Comparison of ENCODE assay signal across 19 cellular contexts in the genomic region with DNA sequence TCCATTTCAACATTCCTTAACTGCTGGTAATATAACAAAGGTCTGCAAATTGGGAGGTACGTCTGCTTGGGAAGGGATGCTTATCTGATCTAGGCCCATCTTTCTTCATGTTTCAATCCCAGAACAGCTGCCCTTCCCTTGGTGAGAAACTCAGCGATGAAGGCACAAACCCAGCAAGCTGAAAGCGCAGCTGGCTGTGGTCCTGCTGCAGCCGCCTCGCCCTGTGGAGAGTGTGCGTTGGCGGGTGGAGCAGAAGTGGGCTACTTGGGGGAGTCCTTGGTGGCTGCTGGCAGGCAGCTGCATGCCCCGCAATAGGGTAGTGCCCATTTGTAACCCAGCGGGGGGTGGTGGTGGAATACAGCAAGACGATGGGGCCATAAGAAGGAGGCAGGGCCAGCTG.
A peak's percentile ranks its signal among the peaks of the same experiment; 100 is the strongest.
DNase-seq lines count a peak whose midpoint lies in the region; ATAC-seq and TF ChIP-seq lines count a peak whose summit lies in the region.
"Had no signal": no experiment of that assay in that cellular context is flagged by ENCODE, and none has a peak within 500 bp of the region (broad histone marks: within the 10 kb centered on the region; RNA-seq: fewer than 3 reads in every experiment).

No MANE protein-coding gene starts in this region.

- H3K27me3 ChIP-seq in endodermal cell (ENCODE audit: control insufficient read depth, insufficient read depth, low read length, poor library complexity, severe bottlenecking) (no peaks in the 10 kb centered on the region), neural progenitor cell (no peaks in the 10 kb centered on the region), aorta (ENCODE audit: control insufficient read depth in 1 of 2, insufficient read depth in 2 of 2, low read length in 1 of 2) (no peaks in the 10 kb centered on the region)
- H3K27me3 ChIP-seq: MG63, SJSA1 had no signal

- H3K27ac ChIP-seq in endodermal cell (ENCODE audit: low read depth, low read length), result no peak overlapping the region
- H3K27ac ChIP-seq in neural progenitor cell, result no peak overlapping the region
- H3K27ac ChIP-seq in aorta (ENCODE audit: low read depth in 1 of 2, low read length in 2 of 2), result no peak overlapping the region
- H3K27ac ChIP-seq: RWPE1, SJSA1 had no signal

- peaks cover 27% of the 10 kb centered on the region for H3F3A ChIP-seq in neural progenitor cell (ENCODE audit: low read depth)

- intact Hi-C loops in aorta (cut with DNase I), result no loop called here

- H3K79me2 ChIP-seq in neural progenitor cell (ENCODE audit: low read depth), result no peaks in the 10 kb centered on the region

- H3K9ac ChIP-seq in endodermal cell (ENCODE audit: extremely low read depth, low read length, poor library complexity, severe bottlenecking) (no peak overlapping the region), neural progenitor cell (no peak overlapping the region)

- H3K36me3 Mint-ChIP-seq in endodermal cell (ENCODE audit: low read depth) (no peaks in the 10 kb centered on the region), neural progenitor cell (no peaks in the 10 kb centered on the region)
- H3K36me3 Mint-ChIP-seq: CD4-positive, CD25-positive, alpha-beta regulatory T cell had no signal

- H3K4me2 ChIP-seq in neural progenitor cell, result peak overlapping the region; percentile 3

- peak; percentile 46 for ATAC-seq in aorta (ENCODE audit: low FRiP score)

- H3K4me1 Mint-ChIP-seq in endodermal cell, result peaks cover 22% of the 10 kb centered on the region
- peaks cover 59% of the 10 kb centered on the region for H3K4me1 Mint-ChIP-seq in neural progenitor cell
- H3K4me1 Mint-ChIP-seq: B cell; CD4-positive, CD25-positive, alpha-beta regulatory T cell had no signal

- H4K20me1 ChIP-seq in neural progenitor cell (ENCODE audit: low read depth), result no peaks in the 10 kb centered on the region

- H3K4me3 Mint-ChIP-seq in endodermal cell, result no peak overlapping the region
- no peak overlapping the region for H3K4me3 Mint-ChIP-seq in neural progenitor cell
- H3K4me3 Mint-ChIP-seq: B cell had no signal

- no peak for TF ChIP-seq CTCF in endodermal cell (conservative IDR thresholded peaks at IDR 0.05)
- TF ChIP-seq CTCF in neural progenitor cell (IDR thresholded peaks at IDR 0.05), result no peak

- H3K9me3 Mint-ChIP-seq in endodermal cell (no peaks in the 10 kb centered on the region), neural progenitor cell (no peaks in the 10 kb centered on the region)

- H3K27me3 Mint-ChIP-seq in endodermal cell (ENCODE audit: insufficient read depth) (peaks cover 52% of the 10 kb centered on the region), neural progenitor cell (ENCODE audit: insufficient read depth, low read depth) (peaks cover 5% of the 10 kb centered on the region)
- H3K27me3 Mint-ChIP-seq: CD4-positive, CD25-positive, alpha-beta regulatory T cell had no signal

- peak; percentile 74 for DNase-seq in SK-N-DZ (ENCODE audit: low spot score)
- peak; percentile 57 for DNase-seq in endodermal cell
- DNase-seq in neural progenitor cell (ENCODE audit: low spot score), result no peak
- DNase-seq in aorta, result no peak
- DNase-seq in AG08395 (ENCODE audit: low spot score), result no peak
- DNase-seq in NCI-H446 (lab: John Stamatoyannopoulos, UW), result no peak
- no peak for DNase-seq in NCI-H1417 (lab: John Stamatoyannopoulos, UW)
- DNase-seq: Caco-2; CD4-positive, CD25-positive, alpha-beta regulatory T cell; DMS153; EL; MG63; NCI-H1092; NCI-H2081 treated with DMSO at 0.1 percent for 48 hours; NCI-H345; NCI-H774 had no signal

- no peaks in the 10 kb centered on the region for H3K36me3 ChIP-seq in endodermal cell (ENCODE audit: control insufficient read depth, insufficient read depth, low read length)
- no peaks in the 10 kb centered on the region for H3K36me3 ChIP-seq in neural progenitor cell
- H3K36me3 ChIP-seq in aorta (ENCODE audit: control insufficient read depth in 1 of 2, insufficient read depth in 2 of 2, low read length in 1 of 2), result no peaks in the 10 kb centered on the region
- H3K36me3 ChIP-seq: MG63, SJSA1 had no signal

- no peak overlapping the region for H2AFZ ChIP-seq in neural progenitor cell (replicated peaks)

- 89 to 90% methylated on average over 3 to 10 of the region's 10 CpGs for WGBS in endodermal cell (ENCODE audit: insufficient coverage in 1 of 2, insufficient read length in 1 of 2), 2 experiments
- 45 to 48% methylated on average over 10 of the region's 10 CpGs for WGBS in aorta, 2 donors

- H3K27ac Mint-ChIP-seq in endodermal cell (no peak overlapping the region), neural progenitor cell (no peak overlapping the region)
- H3K27ac Mint-ChIP-seq: B cell; CD4-positive, CD25-positive, alpha-beta regulatory T cell had no signal

- no peak overlapping the region for H3K4me3 ChIP-seq in endodermal cell (ENCODE audit: low read length)
- no peak overlapping the region for H3K4me3 ChIP-seq in neural progenitor cell
- H3K4me3 ChIP-seq in aorta (ENCODE audit: low read length in 2 of 2), result no peak overlapping the region
- H3K4me3 ChIP-seq: MG63, SJSA1 had no signal

- H3K9me3 ChIP-seq in endodermal cell (ENCODE audit: control insufficient read depth, low read length) (no peaks in the 10 kb centered on the region), neural progenitor cell (ENCODE audit: low read depth) (no peaks in the 10 kb centered on the region), aorta (ENCODE audit: control insufficient read depth, low read length) (no peaks in the 10 kb centered on the region)
- H3K9me3 ChIP-seq: Caco-2, MG63, SJSA1 had no signal

- H3K4me1 ChIP-seq in endodermal cell (ENCODE audit: control insufficient read depth, insufficient read depth, low read length) (no peaks in the 10 kb centered on the region), neural progenitor cell (peaks cover 26% of the 10 kb centered on the region), aorta (ENCODE audit: control insufficient read depth in 1 of 2, insufficient read depth in 2 of 2, low read length in 2 of 2) (no peaks in the 10 kb centered on the region)
- H3K4me1 ChIP-seq: Caco-2, SJSA1 had no signal

Comparison
In these comparisons a context has a peak if more than half of its experiments do, and no peak if none do; other contexts are left out.
1. DNase-seq: peak in SK-N-DZ (single experiment) and endodermal cell (single experiment); none in neural progenitor cell (single experiment), aorta (0 of 2), AG08395 (single experiment), NCI-H446 (0 of 2) and NCI-H1417 (0 of 3).